Comparison of ENCODE assay signal across 9 cellular contexts in the genomic region with DNA sequence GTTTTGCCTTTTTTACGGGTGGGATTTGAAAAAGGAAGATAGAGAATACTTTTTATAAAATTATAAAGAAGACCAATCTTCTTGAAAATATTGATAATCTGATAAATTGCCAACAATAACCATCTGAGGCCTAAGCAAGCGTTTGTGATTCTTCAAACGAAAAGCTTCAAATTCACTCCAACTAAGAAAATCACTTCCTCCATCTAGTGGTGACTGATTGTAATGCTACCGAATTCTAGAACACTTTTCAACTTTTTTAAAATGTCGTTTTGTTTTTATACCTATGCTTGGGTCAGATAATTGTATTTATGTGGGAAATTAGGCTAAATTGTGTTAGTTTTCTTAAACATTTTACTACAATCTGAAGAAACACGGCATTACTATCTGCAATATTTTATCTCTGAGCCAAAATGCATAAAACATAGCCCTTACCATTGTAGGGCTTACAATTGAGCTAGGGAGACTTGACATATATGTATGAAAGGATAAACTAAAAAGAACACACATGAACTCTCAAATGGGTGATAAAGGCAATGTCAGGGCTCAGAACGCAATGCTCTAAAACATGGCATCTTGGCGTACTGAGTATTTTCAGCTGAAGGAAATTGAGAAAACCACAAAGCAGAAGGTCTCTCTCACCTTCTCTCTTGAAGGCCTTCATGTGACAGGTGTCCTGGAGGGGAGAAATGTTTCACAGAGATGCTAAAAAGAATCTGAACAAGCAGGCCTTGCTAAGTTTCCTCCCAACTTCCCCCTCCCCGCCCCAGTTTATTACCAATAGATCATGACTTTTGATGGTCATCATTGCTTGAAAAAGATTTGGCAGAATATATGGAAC. TPM values are rescaled to one million over a fixed set of nuclear protein-coding genes. Genes with fewer than 3 reads are reported as not detected.
DNase-seq lines count a peak whose midpoint lies in the region; ATAC-seq and TF ChIP-seq lines count a peak whose summit lies in the region.
"Had no signal": no experiment of that assay in that cellular context is flagged by ENCODE, and none has a peak within 500 bp of the region (broad histone marks: within the 10 kb centered on the region; RNA-seq: fewer than 3 reads in every experiment).

No MANE protein-coding gene starts in this region.

- peak overlapping the region; percentile 61 for H2AFZ ChIP-seq in MM.1S (ENCODE audit: low read length)
- H2AFZ ChIP-seq in fibroblast of lung (ENCODE audit: low read length) = no peak overlapping the region

- H3K9me3 ChIP-seq in DOHH2 (ENCODE audit: control insufficient read depth, insufficient read depth, low read length) = no peaks in the 10 kb centered on the region
- H3K9me3 ChIP-seq in MM.1S (replicated peaks; ENCODE audit: insufficient read depth, low read length) = no peaks in the 10 kb centered on the region
- H3K9me3 ChIP-seq in fibroblast of lung (ENCODE audit: control insufficient read depth, insufficient read depth, low read depth, low read length) = no peaks in the 10 kb centered on the region

- H3K9me2 ChIP-seq in DOHH2 (replicated peaks; ENCODE audit: control insufficient read depth, low read length) = no peaks in the 10 kb centered on the region
- no peaks in the 10 kb centered on the region for H3K9me2 ChIP-seq in MM.1S (replicated peaks; ENCODE audit: insufficient read depth, low read length)

- no peak for ATAC-seq in HG03442 (IDR thresholded peaks at IDR 0.05; ENCODE audit: unreplicated experiment)

- H3K27me3 ChIP-seq in DOHH2 (ENCODE audit: control insufficient read depth, low read length) = no peaks in the 10 kb centered on the region
- no peaks in the 10 kb centered on the region for H3K27me3 ChIP-seq in MM.1S (replicated peaks; ENCODE audit: insufficient read depth, low read length)
- H3K27me3 ChIP-seq in fibroblast of lung (ENCODE audit: control insufficient read depth, insufficient read depth, low read length) = no peaks in the 10 kb centered on the region

- H3K27ac ChIP-seq in DOHH2 (ENCODE audit: low read depth, low read length) (no peak overlapping the region), MM.1S (ENCODE audit: low read length) (peak overlapping the region; percentile 21; the same call in 1 of the 2 replicates), fibroblast of lung (ENCODE audit: insufficient read depth, low read length) (no peak overlapping the region)

- H4K20me1 ChIP-seq in DOHH2 (ENCODE audit: control insufficient read depth, insufficient read depth, low read depth, low read length) (no peaks in the 10 kb centered on the region), MM.1S (ENCODE audit: insufficient read depth, low read length) (no peaks in the 10 kb centered on the region), fibroblast of lung (ENCODE audit: control insufficient read depth, extremely low read depth, insufficient read depth, low read length) (no peaks in the 10 kb centered on the region)

- H3K4me2 ChIP-seq in DOHH2 (ENCODE audit: low read length) = no peak overlapping the region
- H3K4me2 ChIP-seq in MM.1S (ENCODE audit: low read depth, low read length) = peak overlapping the region; percentile 81
- H3K4me2 ChIP-seq in fibroblast of lung (ENCODE audit: extremely low read depth, insufficient read depth, low read length) = no peak overlapping the region

- DNase-seq in GM20000 (ENCODE audit: low spot score) = peak; percentile 40
- DNase-seq in MM.1S = peak; percentile 61
- peak; percentile 46 for DNase-seq in SK-N-DZ (ENCODE audit: low spot score)
- peak; percentile 25 to 67 for DNase-seq in fibroblast of lung (ENCODE audit: low read depth in 2 of 2)
- DNase-seq in renal cortical epithelial cell (ENCODE audit: low read depth) = peak; percentile 62
- no peak for DNase-seq in NK-92 (lab: John Stamatoyannopoulos, UW; ENCODE audit: unreplicated experiment)
- DNase-seq: activated T-cell treated with anti-CD3 and anti-CD28 coated beads, Interleukin-2, amount 50 U/mL, for 4 hours had no signal

- H3K79me2 ChIP-seq in DOHH2 (ENCODE audit: control insufficient read depth, low read length) = no peaks in the 10 kb centered on the region
- H3K79me2 ChIP-seq in MM.1S (ENCODE audit: low read length) = no peaks in the 10 kb centered on the region
- no peaks in the 10 kb centered on the region for H3K79me2 ChIP-seq in fibroblast of lung (ENCODE audit: control insufficient read depth, insufficient read depth, low read length)

- H3K36me3 ChIP-seq in DOHH2 (ENCODE audit: control insufficient read depth, low read length) = no peaks in the 10 kb centered on the region
- no peaks in the 10 kb centered on the region for H3K36me3 ChIP-seq in MM.1S (replicated peaks; ENCODE audit: insufficient read depth, low read length)
- no peaks in the 10 kb centered on the region for H3K36me3 ChIP-seq in fibroblast of lung (ENCODE audit: control insufficient read depth, insufficient read depth, low read length)

- H3K4me3 ChIP-seq in DOHH2 (ENCODE audit: low read length) (no peak overlapping the region), MM.1S (ENCODE audit: low read length) (no peak overlapping the region), fibroblast of lung (replicated peaks in 1 of 4; ENCODE audit: control extremely low read depth in 1 of 4, insufficient read depth in 1 of 4, low read depth in 3 of 4, low read length in 4 of 4) (no peak overlapping the region)

- no peak overlapping the region for H3K9ac ChIP-seq in MM.1S (ENCODE audit: low read length)
- H3K9ac ChIP-seq in fibroblast of lung (ENCODE audit: insufficient read depth, low read length) = no peak overlapping the region

- H3F3A ChIP-seq in DOHH2 (ENCODE audit: control insufficient read depth, insufficient read depth) (no peaks in the 10 kb centered on the region), MM.1S (ENCODE audit: insufficient read depth, low read length) (no peaks in the 10 kb centered on the region)

- 0 out of 2 replicates have a peak, but pooled peaks cover 3% of the 10 kb centered on the region for H3K4me1 ChIP-seq in DOHH2 (ENCODE audit: control insufficient read depth, low read length)
- H3K4me1 ChIP-seq in MM.1S (ENCODE audit: low read length) = peaks cover 4% of the 10 kb centered on the region; the same call in 1 of the 2 replicates
- H3K4me1 ChIP-seq in fibroblast of lung (ENCODE audit: control insufficient read depth, extremely low read depth, insufficient read depth, low read length) = no peaks in the 10 kb centered on the region

- TF ChIP-seq CTCF in DOHH2 (IDR thresholded peaks at IDR 0.05; ENCODE audit: low read depth, low read length, poor library complexity, severe bottlenecking) (peak; percentile 66), GM20000 (IDR thresholded peaks at IDR 0.05; ENCODE audit: extremely low read depth, missing control alignments) (peak; percentile 47), MM.1S (IDR thresholded peaks at IDR 0.05; ENCODE audit: low read length) (peak; percentile 52), fibroblast of lung (conservative IDR thresholded peaks at IDR 0.05 in 1 of 2, IDR thresholded peaks at IDR 0.05 in 1 of 2; ENCODE audit: low read depth in 1 of 2, low read length in 2 of 2) (peak; percentile 49 to 76)

RNA-seq across cellular contexts. Expression of a gene that starts 36.8 kb away (rescaled TPM):
- polyA plus RNA-seq in SK-N-DZ (2014; cell fraction: cytosol; rRNA removed) = 25.6 and 33.3 TPM in 2 replicates
- 28.9 and 37.7 TPM in 2 replicates for polyA plus RNA-seq in SK-N-DZ (2014; cell fraction: nucleus; rRNA removed)
- total RNA-seq in fibroblast of lung (14.1 and 14.7 TPM in 2 replicates), renal cortical epithelial cell (25.2 and 33.6 TPM in 2 replicates)
- 13.0 and 15.3 TPM in 2 replicates for polyA plus RNA-seq in fibroblast of lung
- 7.4 and 8.4 TPM in 2 replicates for polyA plus RNA-seq in fibroblast of lung (2012)
- 0.74 and 1.1 TPM in 2 replicates for polyA minus RNA-seq in fibroblast of lung (ENCODE audit: low replicate concordance)
